2 cellular contexts compared by ENCODE assay signal in the genomic region with DNA sequence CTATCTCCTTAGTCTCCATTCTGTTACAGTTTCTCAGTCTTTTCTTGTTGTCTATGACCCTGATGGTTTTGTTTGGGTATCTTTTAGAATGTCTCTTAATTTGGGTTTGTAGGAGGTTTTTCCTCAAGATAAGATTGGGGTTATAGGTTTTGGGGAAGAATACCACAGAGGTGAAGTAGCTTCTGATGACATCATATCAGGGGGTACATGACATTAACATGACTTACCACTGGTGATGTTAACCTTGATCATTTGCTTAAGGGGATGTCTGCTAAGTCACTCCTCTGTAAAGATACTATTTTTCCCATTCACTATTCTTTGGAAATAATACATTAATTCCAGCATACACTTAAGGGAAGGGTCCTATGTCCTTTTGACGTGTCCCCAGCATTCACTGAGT.
TF ChIP-seq lines count a peak whose summit lies in the region.

No MANE protein-coding gene starts in this region.

TF ChIP-seq in HepG2, 621 proteins besides CTCF, POLR2A, EP300 and RAD21:
- no peak for TF ChIP-seq ZFYVE20 (CRISPR knock-in tag; IDR thresholded peaks at IDR 0.05; ENCODE audit: borderline replicate concordance, low read depth)
- no peak for TF ChIP-seq PLSCR1 (CRISPR knock-in tag; IDR thresholded peaks at IDR 0.05; ENCODE audit: borderline replicate concordance)
- no peak for TF ChIP-seq CBX2 (IDR thresholded peaks at IDR 0.05; ENCODE audit: low read depth, low read length)
- no peak for TF ChIP-seq CBX2 (CRISPR knock-in tag; IDR thresholded peaks at IDR 0.05; ENCODE audit: low read depth)
- TF ChIP-seq ZGPAT (CRISPR knock-in tag; IDR thresholded peaks at IDR 0.05): no peak
- TF ChIP-seq, protein P1, sequence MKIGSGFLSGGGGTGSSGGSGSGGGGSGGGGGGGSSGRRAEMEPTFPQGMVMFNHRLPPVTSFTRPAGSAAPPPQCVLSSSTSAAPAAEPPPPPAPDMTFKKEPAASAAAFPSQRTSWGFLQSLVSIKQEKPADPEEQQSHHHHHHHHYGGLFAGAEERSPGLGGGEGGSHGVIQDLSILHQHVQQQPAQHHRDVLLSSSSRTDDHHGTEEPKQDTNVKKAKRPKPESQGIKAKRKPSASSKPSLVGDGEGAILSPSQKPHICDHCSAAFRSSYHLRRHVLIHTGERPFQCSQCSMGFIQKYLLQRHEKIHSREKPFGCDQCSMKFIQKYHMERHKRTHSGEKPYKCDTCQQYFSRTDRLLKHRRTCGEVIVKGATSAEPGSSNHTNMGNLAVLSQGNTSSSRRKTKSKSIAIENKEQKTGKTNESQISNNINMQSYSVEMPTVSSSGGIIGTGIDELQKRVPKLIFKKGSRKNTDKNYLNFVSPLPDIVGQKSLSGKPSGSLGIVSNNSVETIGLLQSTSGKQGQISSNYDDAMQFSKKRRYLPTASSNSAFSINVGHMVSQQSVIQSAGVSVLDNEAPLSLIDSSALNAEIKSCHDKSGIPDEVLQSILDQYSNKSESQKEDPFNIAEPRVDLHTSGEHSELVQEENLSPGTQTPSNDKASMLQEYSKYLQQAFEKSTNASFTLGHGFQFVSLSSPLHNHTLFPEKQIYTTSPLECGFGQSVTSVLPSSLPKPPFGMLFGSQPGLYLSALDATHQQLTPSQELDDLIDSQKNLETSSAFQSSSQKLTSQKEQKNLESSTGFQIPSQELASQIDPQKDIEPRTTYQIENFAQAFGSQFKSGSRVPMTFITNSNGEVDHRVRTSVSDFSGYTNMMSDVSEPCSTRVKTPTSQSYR (CRISPR knock-in tag; IDR thresholded peaks at IDR 0.05; ENCODE audit: borderline replicate concordance): no peak
- TF ChIP-seq, protein P2, sequence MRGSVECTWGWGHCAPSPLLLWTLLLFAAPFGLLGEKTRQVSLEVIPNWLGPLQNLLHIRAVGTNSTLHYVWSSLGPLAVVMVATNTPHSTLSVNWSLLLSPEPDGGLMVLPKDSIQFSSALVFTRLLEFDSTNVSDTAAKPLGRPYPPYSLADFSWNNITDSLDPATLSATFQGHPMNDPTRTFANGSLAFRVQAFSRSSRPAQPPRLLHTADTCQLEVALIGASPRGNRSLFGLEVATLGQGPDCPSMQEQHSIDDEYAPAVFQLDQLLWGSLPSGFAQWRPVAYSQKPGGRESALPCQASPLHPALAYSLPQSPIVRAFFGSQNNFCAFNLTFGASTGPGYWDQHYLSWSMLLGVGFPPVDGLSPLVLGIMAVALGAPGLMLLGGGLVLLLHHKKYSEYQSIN (CRISPR knock-in tag; IDR thresholded peaks at IDR 0.05; ENCODE audit: borderline replicate concordance): no peak
- TF ChIP-seq KLF15 (CRISPR knock-in tag; IDR thresholded peaks at IDR 0.05; ENCODE audit: borderline replicate concordance): no peak
- no peak for TF ChIP-seq ZNF337 (CRISPR knock-in tag; IDR thresholded peaks at IDR 0.05; ENCODE audit: borderline replicate concordance, low read depth)
- TF ChIP-seq CREB1 (IDR thresholded peaks at IDR 0.05): peak; percentile 24; the same call in 1 of the 2 replicates
- no peak for TF ChIP-seq CREB1 (CRISPR knock-in tag; IDR thresholded peaks at IDR 0.05)
- TF ChIP-seq ATF7 (IDR thresholded peaks at IDR 0.05): peak; percentile 64
- TF ChIP-seq ATF7 (CRISPR knock-in tag; IDR thresholded peaks at IDR 0.05): no peak
- TF ChIP-seq MYPOP (CRISPR knock-in tag; IDR thresholded peaks at IDR 0.05): no peak
- no peak for TF ChIP-seq HNRNPLL (IDR thresholded peaks at IDR 0.05; ENCODE audit: low read depth, low read length, poor library complexity, severe bottlenecking)
- no peak for TF ChIP-seq ZSCAN9 (CRISPR knock-in tag; IDR thresholded peaks at IDR 0.05; ENCODE audit: borderline replicate concordance)
- TF ChIP-seq, protein P3, sequence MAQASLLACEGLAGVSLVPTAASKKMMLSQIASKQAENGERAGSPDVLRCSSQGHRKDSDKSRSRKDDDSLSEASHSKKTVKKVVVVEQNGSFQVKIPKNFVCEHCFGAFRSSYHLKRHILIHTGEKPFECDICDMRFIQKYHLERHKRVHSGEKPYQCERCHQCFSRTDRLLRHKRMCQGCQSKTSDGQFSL (CRISPR knock-in tag; IDR thresholded peaks at IDR 0.05): no peak

TF ChIP-seq in K562, 482 proteins besides CTCF, POLR2A, EP300 and RAD21:
- TF ChIP-seq NR2C1 (IDR thresholded peaks at IDR 0.05) (no peak), NR2C1 (tag; IDR thresholded peaks at IDR 0.05) (peak; percentile 33), PHF8 (IDR thresholded peaks at IDR 0.05; ENCODE audit: borderline replicate concordance, low read length) (peak; percentile 13; the same call in 1 of the 2 replicates), MIER1 (IDR thresholded peaks at IDR 0.05; ENCODE audit: low read depth) (no peak), ATF3 (IDR thresholded peaks at IDR 0.05) (peak; percentile 65), ATF3 (CRISPR knock-in tag; conservative IDR thresholded peaks at IDR 0.05) (no peak), NCOA2 (IDR thresholded peaks at IDR 0.05; ENCODE audit: partially characterized antibody in 2 of 2) (peak in 1 of 2 experiments; percentile 88)
